Comparison of ENCODE assay signal across 26 cellular contexts in the genomic region with DNA sequence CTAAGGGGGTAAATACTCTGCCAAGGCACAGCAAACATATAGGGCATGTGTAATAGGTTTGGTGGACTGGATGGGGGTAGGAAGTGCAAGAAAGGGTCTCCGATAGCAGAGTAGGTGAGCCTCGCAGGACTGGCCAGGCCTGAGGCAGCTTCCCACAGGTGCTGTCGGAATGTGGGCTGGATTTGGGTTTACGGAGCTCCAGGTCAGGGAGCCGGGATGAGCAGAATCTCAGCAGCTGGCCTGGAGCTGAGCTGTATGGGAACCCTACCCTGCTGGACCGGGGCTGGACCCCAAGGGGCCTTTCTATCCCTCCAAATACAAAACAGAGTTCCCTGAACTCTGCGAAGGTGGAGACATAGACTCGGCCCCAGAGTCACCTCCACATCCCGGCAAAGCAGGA. TPM values are rescaled to one million over a fixed set of nuclear protein-coding genes. Genes with fewer than 3 reads are reported as not detected.
DNase-seq lines count a peak whose midpoint lies in the region; ATAC-seq and TF ChIP-seq lines count a peak whose summit lies in the region.
"Had no signal": no experiment of that assay in that cellular context is flagged by ENCODE, and none has a peak within 500 bp of the region (broad histone marks: within the 10 kb centered on the region; RNA-seq: fewer than 3 reads in every experiment).

No MANE protein-coding gene starts in this region.

- peaks cover 4% of the 10 kb centered on the region for H3K9me3 Mint-ChIP-seq in glutamatergic neuron (ENCODE audit: unreplicated experiment)
- H3K9me3 Mint-ChIP-seq: H9, nephron progenitor cell had no signal

- DNase-seq in cardiac septum (ENCODE audit: low spot score) (peak; percentile 38), Right ventricle myocardium inferior (ENCODE audit: missing footprints) (no peak), glutamatergic neuron (peak; percentile 7), ovary (peak in 3 of 5 donors; percentile 19 to 44 (median 33)), NCI-H1417 treated with DMSO at 0.1 percent for 48 hours (lab: John Stamatoyannopoulos, UW) (no peak), NCI-H1694 (lab: John Stamatoyannopoulos, UW) (no peak)
- DNase-seq: activated CD4-positive, alpha-beta T cell treated with anti-CD3 and anti-CD28 coated beads, Interleukin-2, amount 50 U/mL, for 1 hour; C1 segment of cervical spinal cord; foreskin melanocyte; hippocampal formation; NCI-H187; T-helper 2 cell had no signal

- no peak for TF ChIP-seq POLR2A in ovary (IDR thresholded peaks at IDR 0.05)

- H3K27ac Mint-ChIP-seq in glutamatergic neuron (ENCODE audit: unreplicated experiment): no peak overlapping the region

- peaks cover 24% of the 10 kb centered on the region for H3K4me1 ChIP-seq in ovary (ENCODE audit: insufficient read depth)
- H3K4me1 ChIP-seq: prostate gland had no signal

- TF ChIP-seq CTCF in glutamatergic neuron (IDR thresholded peaks at IDR 0.05; ENCODE audit: partially characterized antibody, unreplicated experiment): no peak
- no peak for TF ChIP-seq CTCF in ovary (IDR thresholded peaks at IDR 0.05)

- H3K27me3 ChIP-seq in ovary: no peaks in the 10 kb centered on the region
- H3K27me3 ChIP-seq: esophagus muscularis mucosa, uterus had no signal

- no peaks in the 10 kb centered on the region for H3K36me3 Mint-ChIP-seq in glutamatergic neuron (ENCODE audit: unreplicated experiment)

- intact Hi-C loops in cardiac septum (cut with DNase I): no loop called here
- intact Hi-C loops in Right ventricle myocardium inferior (cut with DNase I): no loop called here
- intact Hi-C loops in ovary (cut with DNase I): loop anchor here in 1 of 4 donors (10.0 kb wide), 1 partner anchor 77 kb away; no protein-coding TSS in a partner anchor

- no peak for ATAC-seq in Right ventricle myocardium inferior
- no peak for ATAC-seq in HG02623 (IDR thresholded peaks at IDR 0.05; ENCODE audit: unreplicated experiment)
- no peak for ATAC-seq in HG03432 (IDR thresholded peaks at IDR 0.05; ENCODE audit: unreplicated experiment)
- ATAC-seq: GM12878, Panc1 had no signal

- H3K4me3 ChIP-seq in ovary: no peak overlapping the region
- H3K4me3 ChIP-seq: esophagus muscularis mucosa, GM12878, lung, prostate gland, uterus had no signal

- peaks cover 4% of the 10 kb centered on the region for H3K4me1 Mint-ChIP-seq in glutamatergic neuron (ENCODE audit: low read depth, unreplicated experiment)

- peak overlapping the region; percentile 41 to 49 for H3K27ac ChIP-seq in ovary
- H3K27ac ChIP-seq: esophagus muscularis mucosa, HL-60, prostate gland, uterus had no signal

- peaks cover 2% of the 10 kb centered on the region for H3K27me3 Mint-ChIP-seq in glutamatergic neuron (ENCODE audit: unreplicated experiment)

- WGBS in ovary, 3 donors: 22 to 42% (median 28%) methylated on average over 9 of the region's 9 CpGs

- no peak for TF ChIP-seq EP300 in ovary (IDR thresholded peaks at IDR 0.05)

- H3K9me3 ChIP-seq in ovary: no peaks in the 10 kb centered on the region
- H3K9me3 ChIP-seq: esophagus muscularis mucosa, prostate gland, uterus had no signal

- H3K4me3 Mint-ChIP-seq in glutamatergic neuron (ENCODE audit: unreplicated experiment): no peak overlapping the region
- H3K4me3 Mint-ChIP-seq: H9, nephron progenitor cell had no signal

- no peaks in the 10 kb centered on the region for H3K36me3 ChIP-seq in ovary
- H3K36me3 ChIP-seq: prostate gland, uterus had no signal

RNA-seq across cellular contexts. Expression of gene KLF15, which starts 15.0 kb away (rescaled TPM):
- total RNA-seq in cardiac septum (11.5 TPM), Right ventricle myocardium inferior (33.0 TPM), glutamatergic neuron (ENCODE audit: unreplicated experiment) (0.74 TPM), ovary (10 to 100 TPM; 23.2 to 83.3 (median 40.0) TPM)
- polyA plus RNA-seq in ovary: 10 to 100 TPM; 13.4 to 61.4 TPM
- polyA plus RNA-seq: GM12878 had no signal

RNA-seq across cellular contexts. Expression of gene CFAP100, which starts 52.5 kb away (rescaled TPM):
- total RNA-seq in cardiac septum (not detected), Right ventricle myocardium inferior (not detected), glutamatergic neuron (ENCODE audit: unreplicated experiment) (not detected), ovary (10 to 100 TPM in 1 of 7 donors, 1 to 10 TPM in 4, not detected in 2; 1.5 to 21.3 (median 1.7) TPM)
- polyA plus RNA-seq in ovary: under 1 TPM in 1 of 2 donors, not detected in 1; 0.06 TPM
- total RNA-seq: esophagus muscularis mucosa, GM12878, LHCN-M2, SK-MEL-5, skeletal muscle tissue had no signal

Comparison
In these comparisons a context has a peak if more than half of its experiments do, and no peak if none do; other contexts are left out.
1. DNase-seq: peak in cardiac septum (single experiment), glutamatergic neuron (single experiment) and ovary (3 of 5); none in Right ventricle myocardium inferior (single experiment), NCI-H1417 treated with DMSO at 0.1 percent for 48 hours (single experiment) and NCI-H1694 (single experiment).